In genomic region chr21:42846221-42846620, GRCh38 we compare ENCODE assay signal across 21 cellular contexts. TPM values are rescaled to one million over a fixed set of nuclear protein-coding genes. Genes with fewer than 3 reads are reported as not detected.
A peak's percentile ranks its signal among the peaks of the same experiment; 100 is the strongest.
DNase-seq lines count a peak whose midpoint lies in the region; ATAC-seq and TF ChIP-seq lines count a peak whose summit lies in the region.
"Had no signal": no experiment of that assay in that cellular context is flagged by ENCODE, and none has a peak within 500 bp of the region (broad histone marks: within the 10 kb centered on the region; RNA-seq: fewer than 3 reads in every experiment).

No MANE protein-coding gene starts in this region.

- DNase-seq in activated effector memory CD4-positive, alpha-beta T cell treated with anti-CD3 and anti-CD28 coated beads, Interleukin-2, amount 50 U/mL, for 16 hours: peak; percentile 58
- DNase-seq in activated effector memory CD4-positive, alpha-beta T cell treated with Interleukin-2 at 50 U/mL for 16 hours: no peak
- DNase-seq in D341Med (ENCODE audit: low spot score) (peak; percentile 10), chondrocyte (ENCODE audit: low spot score) (peak; percentile 63), sigmoid colon (peak; percentile 30), NCI-H146 (lab: John Stamatoyannopoulos, UW) (no peak)
- DNase-seq: activated CD4-positive, alpha-beta T cell treated with anti-CD3 and anti-CD28 coated beads, Interleukin-2, amount 50 U/mL, for 48 hours; CD8-positive, alpha-beta T cell; DMS153; IMR-90; mammary epithelial cell; NCI-H1105; NCI-H2081; NCI-H446; retina; SJCRH30; uterus had no signal

- no peak overlapping the region for H3K27ac Mint-ChIP-seq in chondrocyte (ENCODE audit: unreplicated experiment)
- H3K27ac Mint-ChIP-seq: CD8-positive, alpha-beta T cell; GM23338 had no signal

- no peak overlapping the region for H3K27ac ChIP-seq in sigmoid colon
- H3K27ac ChIP-seq: HL-60, SJCRH30, uterus had no signal

- H3K4me1 ChIP-seq in sigmoid colon: peaks cover 0 to 17% (median 0%) of the 10 kb centered on the region in 4 donors
- H3K4me1 ChIP-seq: SJCRH30, uterus had no signal

- intact Hi-C loops in sigmoid colon (cut with DNase I): no loop called here

- H3K9me3 Mint-ChIP-seq in chondrocyte (ENCODE audit: low read depth): no peaks in the 10 kb centered on the region
- H3K9me3 Mint-ChIP-seq: CD8-positive, alpha-beta T cell; GM23338 had no signal

- peaks cover 23% of the 10 kb centered on the region for H3K36me3 Mint-ChIP-seq in chondrocyte (ENCODE audit: low read depth)

- TF ChIP-seq POLR2A in sigmoid colon (IDR thresholded peaks at IDR 0.05): no peak

- 93 to 97% methylated on average over 10 of the region's 10 CpGs for WGBS in sigmoid colon, 2 donors

- peaks cover 3 to 71% (median 19%) of the 10 kb centered on the region in 4 donors for H3K36me3 ChIP-seq in sigmoid colon
- H3K36me3 ChIP-seq: uterus had no signal

- H3K4me1 Mint-ChIP-seq in chondrocyte (ENCODE audit: low read depth): peaks cover 9% of the 10 kb centered on the region

- no peaks in the 10 kb centered on the region for H3K27me3 Mint-ChIP-seq in chondrocyte (ENCODE audit: low read depth)

- no peak for TF ChIP-seq EP300 in sigmoid colon (IDR thresholded peaks at IDR 0.05)

- H3K4me3 ChIP-seq in sigmoid colon: no peak overlapping the region
- H3K4me3 ChIP-seq: GM23338, SJCRH30, uterus had no signal

- H3K27me3 ChIP-seq in sigmoid colon: no peaks in the 10 kb centered on the region
- H3K27me3 ChIP-seq: SJCRH30, uterus had no signal

- ATAC-seq in HG03039 (IDR thresholded peaks at IDR 0.05; ENCODE audit: unreplicated experiment) (no peak), HG03432 (IDR thresholded peaks at IDR 0.05; ENCODE audit: unreplicated experiment) (no peak)
- ATAC-seq: CD8-positive, alpha-beta T cell; GM23338 had no signal

- H3K4me3 Mint-ChIP-seq in chondrocyte (ENCODE audit: unreplicated experiment): no peak overlapping the region
- H3K4me3 Mint-ChIP-seq: CD8-positive, alpha-beta T cell; GM23338 had no signal

- H3K9me3 ChIP-seq in sigmoid colon: no peaks in the 10 kb centered on the region
- H3K9me3 ChIP-seq: SJCRH30, uterus had no signal

- no peak for TF ChIP-seq CTCF in chondrocyte (IDR thresholded peaks at IDR 0.05)
- no peak for TF ChIP-seq CTCF in sigmoid colon (IDR thresholded peaks at IDR 0.05)

RNA-seq across cellular contexts. Expression of gene WDR4, which starts 33.1 kb away (rescaled TPM):
- total RNA-seq in chondrocyte: 9.6 to 12.2 TPM (median 11.5 TPM) in 3 replicates
- 10 to 100 TPM in 1 of 4 donors, 1 to 10 TPM in 3; 2.8 to 18.3 (median 4.7) TPM for total RNA-seq in sigmoid colon
- 10 to 100 TPM in 1 of 3 donors, 1 to 10 TPM in 2; 3.7 to 23.5 (median 4.2) TPM for polyA plus RNA-seq in sigmoid colon

RNA-seq across cellular contexts. Expression of gene NDUFV3, which starts 46.9 kb away (rescaled TPM):
- total RNA-seq in chondrocyte: 41.7 to 50.6 TPM (median 42.9 TPM) in 3 replicates
- total RNA-seq in sigmoid colon: 10 to 100 TPM; 53.5 to 67.6 (median 60.7) TPM
- 10 to 100 TPM; 15.0 to 22.6 (median 15.7) TPM for polyA plus RNA-seq in sigmoid colon

Comparison
In these comparisons a context has a peak if more than half of its experiments do, and no peak if none do; other contexts are left out.
1. DNase-seq: peak in activated effector memory CD4-positive, alpha-beta T cell treated with anti-CD3 and anti-CD28 coated beads, Interleukin-2, amount 50 U/mL, for 16 hours (single experiment), D341Med (single experiment), chondrocyte (single experiment) and sigmoid colon (single experiment); none in activated effector memory CD4-positive, alpha-beta T cell treated with Interleukin-2 at 50 U/mL for 16 hours (single experiment) and NCI-H146 (single experiment).